In genomic region chr11:2904153-2905052, GRCh38 we compare ENCODE assay signal across 15 cellular contexts. TPM values are rescaled to one million over a fixed set of nuclear protein-coding genes. Genes with fewer than 3 reads are reported as not detected.
DNase-seq lines count a peak whose midpoint lies in the region; ATAC-seq and TF ChIP-seq lines count a peak whose summit lies in the region.
"Had no signal": no experiment of that assay in that cellular context is flagged by ENCODE, and none has a peak within 500 bp of the region (broad histone marks: within the 10 kb centered on the region; RNA-seq: fewer than 3 reads in every experiment).

No MANE protein-coding gene starts in this region.

- peaks cover 18% of the 10 kb centered on the region for H3K9me3 Mint-ChIP-seq in Caco-2 (ENCODE audit: unreplicated experiment)
- peaks cover 0 to 5% of the 10 kb centered on the region in 2 donors for H3K9me3 Mint-ChIP-seq in effector memory CD8-positive, alpha-beta T cell
- H3K9me3 Mint-ChIP-seq in natural killer cell treated with Interleukin-12 subunit alpha and Interleukin-12 subunit beta and Interleukin-15 and Interleukin-18, amount 100 ng/mL, for 72 hours, result no peaks in the 10 kb centered on the region

- ATAC-seq in effector memory CD8-positive, alpha-beta T cell (replicated peaks), result no peak
- no peak for ATAC-seq in natural killer cell treated with Interleukin-12 subunit alpha and Interleukin-12 subunit beta and Interleukin-15 and Interleukin-18, amount 100 ng/mL, for 72 hours
- ATAC-seq in upper lobe of right lung, result no peak

- no peak overlapping the region; the same call in none of the 2 replicates for H3K4me3 ChIP-seq in Caco-2 (ENCODE audit: low read depth, low read length)
- H3K4me3 ChIP-seq in upper lobe of right lung, result no peak overlapping the region

- peaks cover 15% of the 10 kb centered on the region for H3K36me3 Mint-ChIP-seq in Caco-2 (ENCODE audit: insufficient read depth, unreplicated experiment)
- H3K36me3 Mint-ChIP-seq in effector memory CD8-positive, alpha-beta T cell (ENCODE audit: insufficient read depth), result peaks cover 7% of the 10 kb centered on the region
- H3K36me3 Mint-ChIP-seq in natural killer cell treated with Interleukin-12 subunit alpha and Interleukin-12 subunit beta and Interleukin-15 and Interleukin-18, amount 100 ng/mL, for 72 hours, result no peaks in the 10 kb centered on the region

- TF ChIP-seq CTCF in Caco-2 (IDR thresholded peaks at IDR 0.05; ENCODE audit: insufficient read depth in 1 of 2, low read depth in 1 of 2, low read length in 1 of 2, severe bottlenecking in 1 of 2, unreplicated experiment in 1 of 2) (no peak), upper lobe of right lung (IDR thresholded peaks at IDR 0.05) (no peak)

- H3K4me1 Mint-ChIP-seq in Caco-2 (ENCODE audit: low read depth, unreplicated experiment), result peaks cover 18% of the 10 kb centered on the region
- peaks cover 21 to 27% of the 10 kb centered on the region in 2 donors for H3K4me1 Mint-ChIP-seq in effector memory CD8-positive, alpha-beta T cell (ENCODE audit: low read depth in 2 of 2)
- H3K4me1 Mint-ChIP-seq in natural killer cell treated with Interleukin-12 subunit alpha and Interleukin-12 subunit beta and Interleukin-15 and Interleukin-18, amount 100 ng/mL, for 72 hours (ENCODE audit: low read depth in 2 of 2), result peaks cover 27% of the 10 kb centered on the region in 2 donors

- H3K27me3 Mint-ChIP-seq in Caco-2 (ENCODE audit: insufficient read depth, unreplicated experiment), result no peaks in the 10 kb centered on the region
- no peaks in the 10 kb centered on the region for H3K27me3 Mint-ChIP-seq in effector memory CD8-positive, alpha-beta T cell
- H3K27me3 Mint-ChIP-seq in natural killer cell treated with Interleukin-12 subunit alpha and Interleukin-12 subunit beta and Interleukin-15 and Interleukin-18, amount 100 ng/mL, for 72 hours, result no peaks in the 10 kb centered on the region

- peak overlapping the region; percentile 81 for H3K27ac Mint-ChIP-seq in Caco-2 (ENCODE audit: unreplicated experiment)
- no peak overlapping the region for H3K27ac Mint-ChIP-seq in effector memory CD8-positive, alpha-beta T cell
- H3K27ac Mint-ChIP-seq in natural killer cell treated with Interleukin-12 subunit alpha and Interleukin-12 subunit beta and Interleukin-15 and Interleukin-18, amount 100 ng/mL, for 72 hours, result peak overlapping the region; percentile 9 to 68

- DNase-seq in Caco-2 (no peak), NCI-H69 (lab: John Stamatoyannopoulos, UW) (peak; percentile 47), NCI-H1105 treated with DMSO at 0.1 percent for 48 hours (lab: John Stamatoyannopoulos, UW) (no peak), upper lobe of right lung (no peak), HK-2 (ENCODE audit: unreplicated experiment) (no peak), kidney tubule cell (ENCODE audit: low spot score) (no peak)
- DNase-seq in effector memory CD8-positive, alpha-beta T cell, result no peak
- no peak for DNase-seq in natural killer cell treated with Interleukin-12 subunit alpha and Interleukin-12 subunit beta and Interleukin-15 and Interleukin-18, amount 100 ng/mL, for 72 hours (ENCODE audit: low spot score)
- DNase-seq: activated CD4-positive, alpha-beta T cell treated with anti-CD3 and anti-CD28 coated beads, Interleukin-2, amount 50 U/mL, for 4 hours; activated naive CD4-positive, alpha-beta T cell treated with anti-CD3 and anti-CD28 coated beads, Interleukin-2, amount 50 U/mL, for 16 hours; mesendoderm; MM.1S; retina; stimulated activated CD4-positive, alpha-beta T cell treated with anti-CD3 and anti-CD28 coated beads, Interleukin-4, amount 100 ng/mL, for 24 hours; stimulated activated naive CD4-positive, alpha-beta T cell had no signal

- H3K4me3 Mint-ChIP-seq in Caco-2 (ENCODE audit: unreplicated experiment), result peak overlapping the region; percentile 76
- peak overlapping the region; percentile 57 to 71 for H3K4me3 Mint-ChIP-seq in effector memory CD8-positive, alpha-beta T cell
- peak overlapping the region; percentile 69 for H3K4me3 Mint-ChIP-seq in natural killer cell treated with Interleukin-12 subunit alpha and Interleukin-12 subunit beta and Interleukin-15 and Interleukin-18, amount 100 ng/mL, for 72 hours

- no peak overlapping the region for H3K27ac ChIP-seq in upper lobe of right lung

- H3K27me3 ChIP-seq in Caco-2 (replicated peaks; ENCODE audit: control insufficient read depth, insufficient read depth, low read length) (no peaks in the 10 kb centered on the region), upper lobe of right lung (no peaks in the 10 kb centered on the region)

- POLR2A ChIA-PET in Caco-2 (lab: Charles Lee), result interaction anchor here (2.9 kb wide), 1 partner anchor 25 kb away, joined by 16 read pairs; the partner anchor contains the start of gene PHLDA2

- no TSS peak for BruUV-seq in Caco-2 (replicated peaks; lab: Mats Ljungman, UMichigan)

- H3K9me3 ChIP-seq in Caco-2, result peaks cover 3% of the 10 kb centered on the region; the same call in 1 of the 2 replicates
- H3K9me3 ChIP-seq in upper lobe of right lung, result no peaks in the 10 kb centered on the region

- intact Hi-C loops in Caco-2 (cut with micrococcal nuclease; ENCODE audit: unreplicated experiment) (no loop called here), upper lobe of right lung (cut with DNase I) (no loop called here)

- CTCF ChIA-PET in Caco-2 (lab: Charles Lee), result interaction anchor here (1.2 to 1.6 kb wide), 2 partner anchors 16 to 25 kb away, joined by 4 to 16 read pairs; partner anchors contain the start of gene PHLDA2

- H3K4me1 ChIP-seq in Caco-2, result peaks cover 32% of the 10 kb centered on the region
- H3K4me1 ChIP-seq in upper lobe of right lung, result peaks cover 30% of the 10 kb centered on the region

- H3K36me3 ChIP-seq in Caco-2 (ENCODE audit: control insufficient read depth, insufficient read depth, low read length) (no peaks in the 10 kb centered on the region; the same call in 1 of the 2 replicates), upper lobe of right lung (no peaks in the 10 kb centered on the region)

RNA-seq across cellular contexts. Expression of gene CDKN1C, which starts 18.8 kb away (rescaled TPM):
- total RNA-seq in Caco-2 (2022) (15.0 and 25.5 TPM in 2 replicates), upper lobe of right lung (42.1 TPM)
- total RNA-seq in natural killer cell treated with Interleukin-12 subunit alpha and Interleukin-12 subunit beta and Interleukin-15 and Interleukin-18, amount 100 ng/mL, for 72 hours, result 1 to 10 TPM; 1.2 to 2.0 TPM

RNA-seq across cellular contexts. Expression of gene PHLDA2, which starts 24.8 kb away (rescaled TPM):
- total RNA-seq in Caco-2 (2022) (18.7 and 19.1 TPM in 2 replicates), upper lobe of right lung (15.5 TPM)
- total RNA-seq in natural killer cell treated with Interleukin-12 subunit alpha and Interleukin-12 subunit beta and Interleukin-15 and Interleukin-18, amount 100 ng/mL, for 72 hours, result 1 to 10 TPM; 3.0 to 4.5 TPM

Comparison
In these comparisons a context has a peak if more than half of its experiments do, and no peak if none do; other contexts are left out.
1. H3K27ac Mint-ChIP-seq: peak in Caco-2 (single experiment) and natural killer cell treated with Interleukin-12 subunit alpha and Interleukin-12 subunit beta and Interleukin-15 and Interleukin-18, amount 100 ng/mL, for 72 hours (2 of 2); none in effector memory CD8-positive, alpha-beta T cell (0 of 2).
2. Peak in every context shown above with its lines, with median percentiles within 50 percentile points of each other: H3K4me3 Mint-ChIP-seq.